Comparison of ENCODE assay signal across 13 cellular contexts in genomic region chr2:102488063-102488462, GRCh38. TPM values are rescaled to one million over a fixed set of nuclear protein-coding genes. Genes with fewer than 3 reads are reported as not detected.
DNase-seq lines count a peak whose midpoint lies in the region; ATAC-seq and TF ChIP-seq lines count a peak whose summit lies in the region.
"Had no signal": no experiment of that assay in that cellular context is flagged by ENCODE, and none has a peak within 500 bp of the region (broad histone marks: within the 10 kb centered on the region; RNA-seq: fewer than 3 reads in every experiment).

No MANE protein-coding gene starts in this region.

- WGBS in SK-N-SH (ENCODE audit: low lambda C conversion rate), result 2% methylated on average over 5 of the region's 5 CpGs

- POLR2A ChIA-PET in SK-N-SH (lab: Yijun Ruan, JAX), result no interaction called here

- H3K4me1 ChIP-seq in SK-N-SH (ENCODE audit: control insufficient read depth in 1 of 2, insufficient read depth in 2 of 2, low read depth in 1 of 2, low read length in 1 of 2), result no peaks in the 10 kb centered on the region; a peak in 1 of 4 replicates

- H3K4me3 ChIP-seq in SK-N-SH (ENCODE audit: low read depth in 2 of 2, low read length in 1 of 2) (peak overlapping the region in 1 of 2 experiments; percentile 43; a peak in 2 of 4 replicates), fibroblast of mammary gland (ENCODE audit: control insufficient read depth, low read depth, low read length) (no peak overlapping the region)

- no peak for TF ChIP-seq EP300 in SK-N-SH (IDR thresholded peaks at IDR 0.05; ENCODE audit: borderline replicate concordance in 1 of 2, low read depth in 1 of 2, low read length in 1 of 2)

- H3K79me2 ChIP-seq in SK-N-SH (ENCODE audit: insufficient read depth), result no peaks in the 10 kb centered on the region

- H3K27me3 ChIP-seq in SK-N-SH (ENCODE audit: insufficient read depth), result no peaks in the 10 kb centered on the region

- H3K4me2 ChIP-seq in SK-N-SH, result peak overlapping the region; percentile 64

- DNase-seq in ELF-1 (ENCODE audit: low read depth, low spot score) (peak; percentile 34), SK-N-SH (no peak), fibroblast of mammary gland (ENCODE audit: low read depth) (peak; percentile 74), renal cortical epithelial cell (ENCODE audit: low read depth) (peak; percentile 98), superior temporal gyrus (ENCODE audit: extremely low spot score) (no peak), T-helper 2 cell (no peak), left lobe of liver (ENCODE audit: low spot score) (no peak)
- DNase-seq: activated CD4-positive, CD25-positive, alpha-beta regulatory T cell; activated effector memory CD4-positive, alpha-beta T cell treated with Interleukin-2 at 50 U/mL for 16 hours; DMS 273 treated with DMSO at 0.1 percent for 48 hours; effector CD8-positive, alpha-beta T cell; NCI-H2029 had no signal

- peak overlapping the region in 1 of 2 experiments; percentile 51; a peak in 2 of 4 replicates for H3K27ac ChIP-seq in SK-N-SH (ENCODE audit: low read depth in 2 of 2, low read length in 1 of 2)

- ATAC-seq in HG03442 (IDR thresholded peaks at IDR 0.05; ENCODE audit: unreplicated experiment) (no peak), left lobe of liver (no peak)

- peak overlapping the region; percentile 54; the same call in 1 of the 2 replicates for H2AFZ ChIP-seq in SK-N-SH (ENCODE audit: low read depth)

- TF ChIP-seq RAD21 in SK-N-SH (IDR thresholded peaks at IDR 0.05; ENCODE audit: low read length), result no peak

- CTCF ChIA-PET in SK-N-SH (lab: Yijun Ruan, JAX), result interaction anchor here (1.7 kb wide), 1 partner anchor 15 kb away, joined by 14 read pairs; the partner anchor contains the start of gene SLC9A4

- no peaks in the 10 kb centered on the region for H4K20me1 ChIP-seq in SK-N-SH (ENCODE audit: insufficient read depth)

- H3K9me3 ChIP-seq in SK-N-SH, result no peaks in the 10 kb centered on the region

- H3F3A ChIP-seq in SK-N-SH (replicated peaks; ENCODE audit: insufficient read depth), result peaks cover 9% of the 10 kb centered on the region

- H3K9ac ChIP-seq in SK-N-SH, result peak overlapping the region; percentile 24; the same call in 1 of the 2 replicates

- H3K9me2 ChIP-seq in SK-N-SH, result no peaks in the 10 kb centered on the region

- no peak for TF ChIP-seq CTCF in SK-N-SH (IDR thresholded peaks at IDR 0.05)
- TF ChIP-seq CTCF in fibroblast of mammary gland (conservative IDR thresholded peaks at IDR 0.05; ENCODE audit: control insufficient read depth, insufficient read depth, low read depth, low read length), result no peak

- no peaks in the 10 kb centered on the region for H3K36me3 ChIP-seq in SK-N-SH (replicated peaks in 1 of 2; ENCODE audit: control insufficient read depth in 1 of 2, insufficient read depth in 2 of 2, low read length in 1 of 2)

TF ChIP-seq in SK-N-SH, 30 proteins besides CTCF, POLR2A, EP300 and RAD21:
- TF ChIP-seq MAX (IDR thresholded peaks at IDR 0.05; ENCODE audit: low read depth), result 0 out of 2 replicates have a peak, but pooled peaks have one; percentile 2
- no peak for TF ChIP-seq TAF1 (IDR thresholded peaks at IDR 0.05; ENCODE audit: borderline replicate concordance, low read depth, low read length)
- TF ChIP-seq FOSL2 (IDR thresholded peaks at IDR 0.05; ENCODE audit: borderline replicate concordance, low read depth), result peak; percentile 13; the same call in 1 of the 2 replicates
- TF ChIP-seq TCF12 (IDR thresholded peaks at IDR 0.05), result peak; percentile 64
- TF ChIP-seq RXRA (IDR thresholded peaks at IDR 0.05; ENCODE audit: borderline replicate concordance, low read depth), result 0 out of 2 replicates have a peak, but pooled peaks have one; percentile 17

RNA-seq across cellular contexts. Expression of gene SLC9A4, which starts 15.0 kb away (rescaled TPM):
- polyA plus RNA-seq in SK-N-SH (2012; rRNA removed), result 0.07 and 0.11 TPM in 2 replicates
- 0.10 and 0.12 TPM in 2 replicates for polyA plus RNA-seq in SK-N-SH (2012; cell fraction: cytosol; rRNA removed)
- 0.15 TPM in 1 of 2 replicates, not detected in the other for polyA plus RNA-seq in SK-N-SH (2012; cell fraction: nucleus; rRNA removed)
- total RNA-seq in renal cortical epithelial cell, result 0.40 and 7.6 TPM in 2 replicates
- not detected for total RNA-seq in left lobe of liver

Comparison
In these comparisons a context has a peak if more than half of its experiments do, and no peak if none do; other contexts are left out.
1. DNase-seq: peak in ELF-1 (single experiment), fibroblast of mammary gland (single experiment) and renal cortical epithelial cell (single experiment); none in SK-N-SH (single experiment), superior temporal gyrus (single experiment), T-helper 2 cell (0 of 5) and left lobe of liver (single experiment).